ENCODE assay signal across 9 cellular contexts in genomic region chr16:68332411-68333121, GRCh38. TPM values are rescaled to one million over a fixed set of nuclear protein-coding genes. Genes with fewer than 3 reads are reported as not detected.
DNase-seq lines count a peak whose midpoint lies in the region; ATAC-seq and TF ChIP-seq lines count a peak whose summit lies in the region.
"Had no signal": no experiment of that assay in that cellular context is flagged by ENCODE, and none has a peak within 500 bp of the region (broad histone marks: within the 10 kb centered on the region; RNA-seq: fewer than 3 reads in every experiment).

No MANE protein-coding gene starts in this region.

- TF ChIP-seq CTCF in AG10803 (conservative IDR thresholded peaks at IDR 0.05; ENCODE audit: low read length) (no peak), brain microvascular endothelial cell (IDR thresholded peaks at IDR 0.05; ENCODE audit: low read depth, low read length, missing control alignments) (no peak)

- H3K9me3 ChIP-seq in mesodermal cell (ENCODE audit: control insufficient read depth, low read length), result no peaks in the 10 kb centered on the region

- in situ Hi-C loops in brain microvascular endothelial cell (cut with HindIII; ENCODE audit: low pct_ligation_motif_present, low sequenced_read_pairs), result no loop called here

- H3K36me3 ChIP-seq in brain microvascular endothelial cell (replicated peaks) (peaks cover 3% of the 10 kb centered on the region), mesodermal cell (ENCODE audit: control insufficient read depth, insufficient read depth, low read length) (peaks cover 27% of the 10 kb centered on the region)

- 71 to 87% methylated on average over 4 to 5 of the region's 7 CpGs for WGBS in mesodermal cell (ENCODE audit: insufficient coverage in 2 of 2), 2 experiments

- no peak overlapping the region for H3K4me3 ChIP-seq in AG10803 (ENCODE audit: low read length)
- H3K4me3 ChIP-seq in brain microvascular endothelial cell (ENCODE audit: low read depth, low read length), result no peak overlapping the region
- no peak overlapping the region for H3K4me3 ChIP-seq in mesodermal cell (ENCODE audit: extremely low read depth, insufficient read depth, low read length, poor library complexity, severe bottlenecking)
- H3K4me3 ChIP-seq: K562 had no signal

- ATAC-seq in HG03280 (IDR thresholded peaks at IDR 0.05; ENCODE audit: unreplicated experiment) (no peak), GM18873 (IDR thresholded peaks at IDR 0.05; ENCODE audit: low FRiP score, unreplicated experiment) (no peak)
- ATAC-seq: K562 had no signal

- CTCF ChIA-PET in HEK293T (lab: Yijun Ruan, JAX), result interaction anchor here (1.0 kb wide), 1 partner anchor 69 kb away, joined by 4 read pairs; the partner anchor contains the start of gene SLC7A6

- peaks cover 16% of the 10 kb centered on the region for H3K4me1 ChIP-seq in mesodermal cell (ENCODE audit: control insufficient read depth, insufficient read depth, low read length, poor library complexity, severe bottlenecking)

- H3K27me3 ChIP-seq in brain microvascular endothelial cell (replicated peaks), result no peaks in the 10 kb centered on the region

- POLR2A ChIA-PET in HEK293T (lab: Yijun Ruan, JAX), result interaction anchor here (1.1 kb wide), 1 partner anchor 69 kb away, joined by 3 read pairs; the partner anchor contains the start of gene SLC7A6

- peak overlapping the region; percentile 79 for H3K27ac ChIP-seq in brain microvascular endothelial cell
- peak overlapping the region; percentile 86 for H3K27ac ChIP-seq in mesodermal cell (ENCODE audit: low read depth, low read length, severe bottlenecking)

- peak; percentile 17 for DNase-seq in AG10803 (ENCODE audit: low read depth)
- DNase-seq in Kasumi-1 (lab: John Stamatoyannopoulos, UW), result peak; percentile 99
- DNase-seq in brain microvascular endothelial cell, result peak; percentile 69
- no peak for DNase-seq in HEK293T (ENCODE audit: extremely low spot score)
- DNase-seq in OCI-M1 (lab: John Stamatoyannopoulos, UW), result no peak

TF ChIP-seq in HEK293T, 16 proteins besides CTCF, POLR2A, EP300 and RAD21:
- no peak for TF ChIP-seq ZNF384 (IDR thresholded peaks at IDR 0.05)
- no peak for TF ChIP-seq LEF1 (IDR thresholded peaks at IDR 0.05; ENCODE audit: borderline replicate concordance)
- no peak for TF ChIP-seq TARDBP (IDR thresholded peaks at IDR 0.05)
- TF ChIP-seq NFRKB (IDR thresholded peaks at IDR 0.05), result no peak
- TF ChIP-seq BHLHE40 (IDR thresholded peaks at IDR 0.05; ENCODE audit: borderline replicate concordance), result no peak
- no peak for TF ChIP-seq FOXM1 (IDR thresholded peaks at IDR 0.05; ENCODE audit: borderline replicate concordance)
- TF ChIP-seq ELF4 (IDR thresholded peaks at IDR 0.05), result no peak
- TF ChIP-seq SP1 (IDR thresholded peaks at IDR 0.05), result no peak
- TF ChIP-seq ARNT (IDR thresholded peaks at IDR 0.05), result no peak
- TF ChIP-seq PKNOX1 (IDR thresholded peaks at IDR 0.05), result no peak
- TF ChIP-seq SUZ12 (IDR thresholded peaks at IDR 0.05), result no peak
- no peak for TF ChIP-seq HDGF (IDR thresholded peaks at IDR 0.05; ENCODE audit: borderline replicate concordance)

RNA-seq across cellular contexts. Expression of gene PRMT7, which starts 21.7 kb away (rescaled TPM):
- 29.7 TPM for polyA plus RNA-seq in mesodermal cell (2013, experiment 1 of 2)
- polyA plus RNA-seq in mesodermal cell (2013, experiment 2 of 2), result 29.3 TPM

RNA-seq across cellular contexts. Expression of gene SLC7A6OS, which starts 21.8 kb away (rescaled TPM):
- 14.6 TPM for polyA plus RNA-seq in mesodermal cell (2013, experiment 1 of 2)
- 12.3 TPM for polyA plus RNA-seq in mesodermal cell (2013, experiment 2 of 2)

Comparison
In these comparisons a context has a peak if more than half of its experiments do, and no peak if none do; other contexts are left out.
1. DNase-seq: peak in AG10803 (single experiment), Kasumi-1 (2 of 2) and brain microvascular endothelial cell (single experiment); none in HEK293T (single experiment) and OCI-M1 (single experiment).